Comparison of ENCODE assay signal across 8 cellular contexts in the genomic region with DNA sequence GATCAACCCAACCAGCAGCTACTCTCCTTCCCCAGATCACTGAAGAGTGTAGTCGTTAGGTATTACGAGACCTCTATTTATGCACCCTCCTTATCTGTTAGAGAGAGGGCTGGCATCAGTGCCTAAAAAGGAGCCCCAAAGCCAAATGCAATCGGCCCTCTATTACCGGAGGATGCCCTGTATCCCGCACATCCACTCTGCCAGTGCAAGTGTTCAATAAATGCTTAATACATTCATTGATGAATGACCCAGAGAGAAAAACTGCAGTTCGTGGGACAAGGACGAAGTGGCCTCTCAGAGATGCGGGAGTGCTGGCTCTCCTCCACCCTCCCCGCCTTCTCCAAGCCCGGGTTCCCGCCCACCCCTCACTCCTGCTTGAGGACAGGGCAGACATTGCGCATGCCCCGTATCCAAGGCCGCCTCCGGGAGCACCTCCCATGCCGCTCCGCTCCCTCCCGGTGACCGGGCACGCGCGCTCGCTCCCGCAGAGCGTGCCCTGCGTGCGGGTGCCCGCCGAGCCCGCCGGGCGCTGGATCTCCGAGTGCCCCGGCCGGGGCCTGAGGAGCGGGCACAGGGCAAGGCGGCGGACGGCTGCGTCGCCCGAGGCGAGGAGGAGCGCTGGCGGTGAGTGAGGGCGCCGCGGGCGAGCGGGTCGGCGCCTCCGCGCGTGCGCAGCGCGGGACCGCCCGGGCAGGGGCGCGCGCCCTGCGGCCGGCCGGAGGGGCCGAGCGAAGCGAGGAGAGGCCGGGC. TPM values are rescaled to one million over a fixed set of nuclear protein-coding genes. Genes with fewer than 3 reads are reported as not detected.
DNase-seq lines count a peak whose midpoint lies in the region; ATAC-seq and TF ChIP-seq lines count a peak whose summit lies in the region.

No MANE protein-coding gene starts in this region.

- H4K20me1 ChIP-seq in HCT116 (ENCODE audit: insufficient read depth): no peaks in the 10 kb centered on the region; the same call in 1 of the 2 replicates

- ATAC-seq in HCT116: peak; percentile 90
- ATAC-seq in T-cell (replicated peaks in 1 of 4): peak; percentile 57 to 64 (median 60)
- ATAC-seq in GM21360 (IDR thresholded peaks at IDR 0.05; ENCODE audit: unreplicated experiment): no peak

- peak overlapping the region; percentile 85 for H3K27ac ChIP-seq in HCT116 (ENCODE audit: low read depth, low read length)
- no peak overlapping the region for H3K27ac ChIP-seq in iPS-20b (ENCODE audit: low read length)
- peak overlapping the region; percentile 89 to 96 (median 93) for H3K27ac ChIP-seq in sigmoid colon

- H3K36me3 ChIP-seq in HCT116 (ENCODE audit: control insufficient read depth in 1 of 2, insufficient read depth in 2 of 2, low read length in 2 of 2) (no peaks in the 10 kb centered on the region), iPS-20b (ENCODE audit: insufficient read depth, low read depth, low read length) (no peaks in the 10 kb centered on the region), sigmoid colon (no peaks in the 10 kb centered on the region)

- peak; percentile 59 for TF ChIP-seq POLR2A in HCT116 (IDR thresholded peaks at IDR 0.05; ENCODE audit: borderline replicate concordance, extremely low read depth, insufficient read depth, insufficient read length)
- TF ChIP-seq POLR2A in sigmoid colon (IDR thresholded peaks at IDR 0.05): no peak

- no peak for TF ChIP-seq RAD21 in HCT116 (IDR thresholded peaks at IDR 0.05; ENCODE audit: low read depth)

- TF ChIP-seq CTCF in HCT116 (IDR thresholded peaks at IDR 0.05 in 2 of 3, conservative IDR thresholded peaks at IDR 0.05 in 1 of 3; ENCODE audit: borderline replicate concordance in 1 of 3, insufficient read depth in 1 of 3, low read depth in 2 of 3, low read length in 2 of 3) (no peak), sigmoid colon (IDR thresholded peaks at IDR 0.05) (no peak)

- H3K27me3 Mint-ChIP-seq in T-cell: peaks cover 4 to 29% of the 10 kb centered on the region in 2 donors

- no peak for TF ChIP-seq EP300 in sigmoid colon (IDR thresholded peaks at IDR 0.05)

- peak overlapping the region; percentile 31 to 79 for H3K27ac Mint-ChIP-seq in T-cell

- peaks cover 7 to 16% of the 10 kb centered on the region in 2 experiments; a peak in 3 of 4 replicates for H3K4me1 ChIP-seq in HCT116 (ENCODE audit: control insufficient read depth in 1 of 2, insufficient read depth in 2 of 2, low read length in 2 of 2)
- peaks cover 23% of the 10 kb centered on the region; the same call in 1 of the 2 replicates for H3K4me1 ChIP-seq in iPS-20b (ENCODE audit: insufficient read depth, low read length)
- H3K4me1 ChIP-seq in sigmoid colon: peaks cover 0 to 20% (median 11%) of the 10 kb centered on the region in 4 donors

- peak overlapping the region; percentile 86 for H2AFZ ChIP-seq in HCT116 (ENCODE audit: low read depth, low read length, poor library complexity, severe bottlenecking)

- peak overlapping the region; percentile 91 for H3K4me2 ChIP-seq in HCT116 (ENCODE audit: low read length)

- 1 to 2% methylated on average over 70 of the region's 70 CpGs for WGBS in sigmoid colon, 2 donors

- CTCF ChIA-PET in HCT116 (lab: Charles Lee) (no interaction called here), T-cell (lab: Charles Lee) (no interaction called here)

- peak overlapping the region; percentile 66 to 71 for H3K4me3 ChIP-seq in HCT116 (replicated peaks in 1 of 2; ENCODE audit: low read depth in 1 of 2, low read length in 2 of 2)
- H3K4me3 ChIP-seq in iPS-20b (ENCODE audit: low read length): peak overlapping the region; percentile 93
- peak overlapping the region; percentile 69 to 94 (median 89) for H3K4me3 ChIP-seq in sigmoid colon

- BruUV-seq in HCT116 (replicated peaks; lab: Mats Ljungman, UMichigan): no TSS peak

- no peaks in the 10 kb centered on the region for H3K9me2 ChIP-seq in HCT116 (ENCODE audit: insufficient read depth)

- in situ Hi-C loops in T47D (cut with HindIII; ENCODE audit: low pct_unique_long_range_greater_than_20kb, low sequenced_read_pairs): no loop called here

- RAD21 ChIA-PET in HCT116 (lab: Charles Lee; ENCODE audit: low non-redundant PET in 1 of 2, low total read pairs in 2 of 2, uncharacterized antibody in 2 of 2, unreplicated experiment in 2 of 2): no interaction called here

- peak overlapping the region; percentile 60 for H3K9ac ChIP-seq in HCT116 (ENCODE audit: low read length)
- H3K9ac ChIP-seq in iPS-20b (ENCODE audit: low read depth, low read length): peak overlapping the region; percentile 89; the same call in 1 of the 2 replicates

- H3K4me1 Mint-ChIP-seq in T-cell: peaks cover 14 to 20% (median 17%) of the 10 kb centered on the region in 3 donors

- H3K27me3 ChIP-seq in HCT116 (ENCODE audit: insufficient read depth, low read length) (0 out of 2 replicates have a peak, but pooled peaks cover 7% of the 10 kb centered on the region), iPS-20b (ENCODE audit: insufficient read depth, low read length) (peaks cover 14% of the 10 kb centered on the region), sigmoid colon (no peaks in the 10 kb centered on the region)

- peaks cover 43% of the 10 kb centered on the region for H3K79me2 ChIP-seq in HCT116 (ENCODE audit: insufficient read depth, low read length)

- peak overlapping the region; percentile 80 to 84 (median 80) for H3K4me3 Mint-ChIP-seq in T-cell

- intact Hi-C loops in HCT116 (cut with micrococcal nuclease) (loop anchor here (2.0 kb wide), 1 partner anchor 24 kb away; no protein-coding TSS in a partner anchor), sigmoid colon (cut with DNase I) (loop anchor here (1.0 kb wide), 1 partner anchor 28 kb away; no protein-coding TSS in a partner anchor)

- no peaks in the 10 kb centered on the region for H3K36me3 Mint-ChIP-seq in T-cell

- DNase-seq in EH (ENCODE audit: low read depth): peak; percentile 89
- DNase-seq in HCT116 (ENCODE audit: low read depth, low spot score): peak; percentile 78
- peak; percentile 93 for DNase-seq in NCI-H1105 (lab: John Stamatoyannopoulos, UW)
- DNase-seq in T-cell: peak in 23 of 34 experiments; percentile 1 to 47 (median 11)
- peak; percentile 70 to 92 for DNase-seq in T47D (ENCODE audit: low read depth in 1 of 2, low spot score in 1 of 2)
- peak; percentile 92 for DNase-seq in sigmoid colon

- peaks cover 0 to 4% (median 0%) of the 10 kb centered on the region in 3 donors for H3K9me3 Mint-ChIP-seq in T-cell

- POLR2A ChIA-PET in HCT116 (lab: Charles Lee): no interaction called here
- POLR2A ChIA-PET in T-cell (lab: Charles Lee): interaction anchor here in 1 of 2 donors (0.6 kb wide), 1 partner anchor 27 kb away, joined by 3 read pairs; a partner anchor contains a TSS

- H3K9me3 ChIP-seq in HCT116 (ENCODE audit: control insufficient read depth in 1 of 2, insufficient read depth in 1 of 2, low read depth in 1 of 2, low read length in 2 of 2) (no peaks in the 10 kb centered on the region), iPS-20b (ENCODE audit: insufficient read depth, low read depth, low read length) (no peaks in the 10 kb centered on the region), sigmoid colon (no peaks in the 10 kb centered on the region)

TF ChIP-seq in HCT116, 20 proteins besides CTCF, POLR2A, EP300 and RAD21:
- TF ChIP-seq CEBPB (IDR thresholded peaks at IDR 0.05; ENCODE audit: low read depth) (no peak), POLR2AphosphoS5 (IDR thresholded peaks at IDR 0.05; ENCODE audit: low read depth, low read length) (peak; percentile 83), JUND (IDR thresholded peaks at IDR 0.05) (no peak), EZH2phosphoT487 (IDR thresholded peaks at IDR 0.05; ENCODE audit: borderline replicate concordance) (no peak), CBX3 (IDR thresholded peaks at IDR 0.05; ENCODE audit: low read depth) (no peak), TCF7L2 (IDR thresholded peaks at IDR 0.05; ENCODE audit: borderline replicate concordance, extremely low read depth, insufficient read depth, insufficient read length) (peak; percentile 11), SP1 (IDR thresholded peaks at IDR 0.05; ENCODE audit: low read depth) (no peak)
- TF ChIP-seq, protein P1, sequence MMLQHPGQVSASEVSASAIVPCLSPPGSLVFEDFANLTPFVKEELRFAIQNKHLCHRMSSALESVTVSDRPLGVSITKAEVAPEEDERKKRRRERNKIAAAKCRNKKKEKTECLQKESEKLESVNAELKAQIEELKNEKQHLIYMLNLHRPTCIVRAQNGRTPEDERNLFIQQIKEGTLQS (IDR thresholded peaks at IDR 0.05): no peak
- TF ChIP-seq, protein P2, sequence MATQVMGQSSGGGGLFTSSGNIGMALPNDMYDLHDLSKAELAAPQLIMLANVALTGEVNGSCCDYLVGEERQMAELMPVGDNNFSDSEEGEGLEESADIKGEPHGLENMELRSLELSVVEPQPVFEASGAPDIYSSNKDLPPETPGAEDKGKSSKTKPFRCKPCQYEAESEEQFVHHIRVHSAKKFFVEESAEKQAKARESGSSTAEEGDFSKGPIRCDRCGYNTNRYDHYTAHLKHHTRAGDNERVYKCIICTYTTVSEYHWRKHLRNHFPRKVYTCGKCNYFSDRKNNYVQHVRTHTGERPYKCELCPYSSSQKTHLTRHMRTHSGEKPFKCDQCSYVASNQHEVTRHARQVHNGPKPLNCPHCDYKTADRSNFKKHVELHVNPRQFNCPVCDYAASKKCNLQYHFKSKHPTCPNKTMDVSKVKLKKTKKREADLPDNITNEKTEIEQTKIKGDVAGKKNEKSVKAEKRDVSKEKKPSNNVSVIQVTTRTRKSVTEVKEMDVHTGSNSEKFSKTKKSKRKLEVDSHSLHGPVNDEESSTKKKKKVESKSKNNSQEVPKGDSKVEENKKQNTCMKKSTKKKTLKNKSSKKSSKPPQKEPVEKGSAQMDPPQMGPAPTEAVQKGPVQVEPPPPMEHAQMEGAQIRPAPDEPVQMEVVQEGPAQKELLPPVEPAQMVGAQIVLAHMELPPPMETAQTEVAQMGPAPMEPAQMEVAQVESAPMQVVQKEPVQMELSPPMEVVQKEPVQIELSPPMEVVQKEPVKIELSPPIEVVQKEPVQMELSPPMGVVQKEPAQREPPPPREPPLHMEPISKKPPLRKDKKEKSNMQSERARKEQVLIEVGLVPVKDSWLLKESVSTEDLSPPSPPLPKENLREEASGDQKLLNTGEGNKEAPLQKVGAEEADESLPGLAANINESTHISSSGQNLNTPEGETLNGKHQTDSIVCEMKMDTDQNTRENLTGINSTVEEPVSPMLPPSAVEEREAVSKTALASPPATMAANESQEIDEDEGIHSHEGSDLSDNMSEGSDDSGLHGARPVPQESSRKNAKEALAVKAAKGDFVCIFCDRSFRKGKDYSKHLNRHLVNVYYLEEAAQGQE (IDR thresholded peaks at IDR 0.05; ENCODE audit: low read depth): no peak
- TF ChIP-seq, protein P3, sequence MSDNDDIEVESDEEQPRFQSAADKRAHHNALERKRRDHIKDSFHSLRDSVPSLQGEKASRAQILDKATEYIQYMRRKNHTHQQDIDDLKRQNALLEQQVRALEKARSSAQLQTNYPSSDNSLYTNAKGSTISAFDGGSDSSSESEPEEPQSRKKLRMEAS (IDR thresholded peaks at IDR 0.05): no peak; the same call in 1 of the 2 replicates

RNA-seq across cellular contexts. Expression of a gene that starts 27.2 kb away (rescaled TPM):
- total RNA-seq in HCT116 (2021; ENCODE audit: unreplicated experiment) (20.2 TPM), T-cell (1 to 10 TPM in 4 of 5 donors, under 1 TPM in 1; 0.77 to 4.3 (median 1.8) TPM), sigmoid colon (10 to 100 TPM; 26.8 to 47.6 (median 31.6) TPM)
- 9.6 and 12.0 TPM in 2 replicates for polyA plus RNA-seq in HCT116 (2012)
- polyA plus RNA-seq in sigmoid colon: 10 to 100 TPM; 14.6 to 23.8 (median 22.2) TPM

Comparison
In these comparisons a context has a peak if more than half of its experiments do, and no peak if none do; other contexts are left out.
1. DNase-seq: peak in every context shown above with its lines; median percentile 93 in NCI-H1105; 92 in sigmoid colon; 89 in EH; 81 in T47D; 78 in HCT116; 11 in T-cell.